In the genomic region with DNA sequence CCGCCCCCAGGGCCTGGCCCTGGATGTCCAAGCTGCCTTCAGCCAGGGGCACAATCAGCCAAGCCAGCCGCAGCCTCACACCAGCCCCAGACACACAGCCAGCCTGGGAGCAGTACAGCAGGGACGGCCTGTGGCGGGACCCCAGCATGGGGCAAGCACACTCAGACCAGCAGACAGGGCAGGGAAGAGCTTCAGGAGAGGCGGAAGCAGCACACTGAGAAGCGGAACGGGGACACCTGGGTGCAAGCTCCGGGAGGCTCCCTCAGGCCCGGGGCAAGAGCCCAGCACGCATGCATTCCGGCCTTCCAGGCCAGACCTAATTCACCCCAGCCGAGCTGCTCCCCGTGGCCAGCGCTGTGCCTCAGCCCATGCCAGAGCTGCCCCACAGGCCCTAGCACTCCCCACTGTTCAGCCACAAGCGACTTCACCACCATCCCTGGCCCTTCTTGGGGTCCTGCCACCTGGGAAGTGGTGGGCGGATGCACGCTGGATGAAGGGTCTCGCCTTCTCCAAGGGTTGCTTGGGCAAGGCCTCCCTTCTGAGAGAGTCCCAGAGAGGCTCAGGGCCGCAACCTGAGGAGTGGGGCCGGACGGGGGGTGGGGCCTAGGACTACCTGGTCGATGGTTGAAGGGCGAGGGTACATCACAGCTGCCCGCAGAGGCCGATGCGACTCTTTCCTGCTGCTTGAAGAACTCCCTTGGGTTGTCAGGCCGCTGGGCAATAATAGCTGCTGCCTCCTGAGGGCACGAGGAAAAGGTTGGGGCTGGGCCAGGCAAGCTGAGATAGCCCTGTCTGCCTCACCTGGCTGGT, we compare ENCODE assay signal across 19 cellular contexts.
"Had no signal": no experiment of that assay in that cellular context is flagged by ENCODE, and none has a peak within 500 bp of the region (broad histone marks: within the 10 kb centered on the region; RNA-seq: fewer than 3 reads in every experiment).

No MANE protein-coding gene starts in this region.

- H3K9me3 ChIP-seq: lower lobe of right lung, neutrophil had no signal

- H3K4me3 Mint-ChIP-seq: activated naive CD8-positive, alpha-beta T cell treated with anti-CD3 and anti-CD28 coated beads, Interleukin-2, amount 10 ng/mL, durations not matched to agents 7 days and 5 days; type B pancreatic cell had no signal

- DNase-seq: activated CD4-positive, alpha-beta T cell treated with anti-CD3 and anti-CD28 coated beads for 1 hour; activated CD4-positive, alpha-beta T cell treated with anti-CD3 and anti-CD28 coated beads, Interleukin-2, amount 50 U/mL, for 4 hours; activated naive CD4-positive, alpha-beta T cell; activated naive CD8-positive, alpha-beta T cell treated with anti-CD3 and anti-CD28 coated beads, Interleukin-2, amount 10 ng/mL, durations not matched to agents 7 days and 5 days; aorta; dermis blood vessel endothelial cell; left colon; lower lobe of right lung; midbrain; posterior cingulate gyrus; stimulated activated CD4-positive, alpha-beta T cell treated with anti-CD3 and anti-CD28 coated beads, Interleukin-15, amount 100 ng/mL, for 24 hours; stimulated activated CD4-positive, alpha-beta T cell treated with anti-CD3 and anti-CD28 coated beads, Interleukin-4, amount 100 ng/mL, for 1 hour; stimulated activated naive CD8-positive, alpha-beta T cell treated with anti-CD3 and anti-CD28 coated beads, Interleukin-15, Interleukin-2, amounts not matched to agents 100 U/mL and 50 U/mL, for 24 hours; T-helper 1 cell; T1000 had no signal

- H3K27me3 Mint-ChIP-seq: activated naive CD8-positive, alpha-beta T cell treated with anti-CD3 and anti-CD28 coated beads, Interleukin-2, amount 10 ng/mL, durations not matched to agents 7 days and 5 days; type B pancreatic cell had no signal

- H3K27ac Mint-ChIP-seq: activated naive CD8-positive, alpha-beta T cell treated with anti-CD3 and anti-CD28 coated beads, Interleukin-2, amount 10 ng/mL, durations not matched to agents 7 days and 5 days; type B pancreatic cell had no signal

- FAIRE-seq: islet of Langerhans had no signal

- H3K27ac ChIP-seq: lower lobe of right lung, neutrophil had no signal

- H3K4me3 ChIP-seq: lower lobe of right lung, skin epidermis had no signal

- H3K27me3 ChIP-seq: neutrophil had no signal

- ATAC-seq: left colon; lower lobe of right lung; stimulated activated naive CD8-positive, alpha-beta T cell treated with anti-CD3 and anti-CD28 coated beads, Interleukin-15, Interleukin-2, amounts not matched to agents 100 U/mL and 50 U/mL, for 24 hours had no signal

- H3K9me3 Mint-ChIP-seq: activated naive CD8-positive, alpha-beta T cell treated with anti-CD3 and anti-CD28 coated beads, Interleukin-2, amount 10 ng/mL, durations not matched to agents 7 days and 5 days; type B pancreatic cell had no signal
